Comparison of ENCODE assay signal across 1 cellular context in genomic region chr7:140223515-140224221, GRCh38.
TF ChIP-seq lines count a peak whose summit lies in the region.

No MANE protein-coding gene starts in this region.

TF ChIP-seq in K562, 482 proteins besides CTCF, POLR2A, EP300 and RAD21 (continued from another document and continues in another):
- TF ChIP-seq THAP7 (CRISPR knock-in tag; IDR thresholded peaks at IDR 0.05): no peak
- TF ChIP-seq HMG20A (CRISPR knock-in tag; conservative IDR thresholded peaks at IDR 0.05): no peak
- TF ChIP-seq NCOA1 (IDR thresholded peaks at IDR 0.05; ENCODE audit: low read depth): peak; percentile 62; the same call in 1 of the 2 replicates
- TF ChIP-seq ZNF830 (CRISPR knock-in tag; IDR thresholded peaks at IDR 0.05): no peak
- TF ChIP-seq RREB1 (CRISPR knock-in tag; IDR thresholded peaks at IDR 0.05): no peak
- TF ChIP-seq ELF4 (CRISPR knock-in tag; IDR thresholded peaks at IDR 0.05): 0 out of 2 replicates have a peak, but pooled peaks have one; percentile 21
- TF ChIP-seq JUNB (CRISPR knock-in tag; conservative IDR thresholded peaks at IDR 0.05): no peak
- TF ChIP-seq SRSF9 (IDR thresholded peaks at IDR 0.05; ENCODE audit: borderline replicate concordance, low read depth, low read length): no peak
- no peak for TF ChIP-seq NR0B1 (IDR thresholded peaks at IDR 0.05; ENCODE audit: partially characterized antibody)
- TF ChIP-seq ZKSCAN3 (CRISPR knock-in tag; IDR thresholded peaks at IDR 0.05): no peak
- no peak for TF ChIP-seq ZBTB49 (CRISPR knock-in tag; IDR thresholded peaks at IDR 0.05; ENCODE audit: borderline replicate concordance)
- no peak for TF ChIP-seq ZZZ3 (IDR thresholded peaks at IDR 0.05)
- TF ChIP-seq ZBTB9 (CRISPR knock-in tag; IDR thresholded peaks at IDR 0.05): no peak
- no peak for TF ChIP-seq ZNF431 (CRISPR knock-in tag; IDR thresholded peaks at IDR 0.05)
- TF ChIP-seq ARNT (IDR thresholded peaks at IDR 0.05): peak; percentile 30 to 49; a peak in 2 of 4 replicates
- TF ChIP-seq HSF4 (CRISPR knock-in tag; IDR thresholded peaks at IDR 0.05; ENCODE audit: borderline replicate concordance): no peak
- TF ChIP-seq HMGXB4 (CRISPR knock-in tag; IDR thresholded peaks at IDR 0.05): no peak
- TF ChIP-seq CXXC5 (CRISPR knock-in tag; IDR thresholded peaks at IDR 0.05): peak; percentile 50; the same call in 1 of the 2 replicates
- no peak for TF ChIP-seq CUX1 (CRISPR knock-in tag; IDR thresholded peaks at IDR 0.05)
- peak; percentile 58 for TF ChIP-seq RBBP5 (IDR thresholded peaks at IDR 0.05; ENCODE audit: borderline replicate concordance, insufficient read depth, low read length, poor library complexity, severe bottlenecking)
- TF ChIP-seq HDAC1 (IDR thresholded peaks at IDR 0.05): peak in 1 of 2 experiments; percentile 93; a peak in 2 of 4 replicates
- no peak for TF ChIP-seq ZNF764 (CRISPR knock-in tag; IDR thresholded peaks at IDR 0.05; ENCODE audit: low read depth)
- TF ChIP-seq MCM5 (IDR thresholded peaks at IDR 0.05; ENCODE audit: low read depth): no peak
- no peak for TF ChIP-seq ZNF695 (CRISPR knock-in tag; IDR thresholded peaks at IDR 0.05)
- TF ChIP-seq ZNF780A (CRISPR knock-in tag; IDR thresholded peaks at IDR 0.05): no peak
- TF ChIP-seq RFX1 (IDR thresholded peaks at IDR 0.05): no peak
- TF ChIP-seq CTBP1 (IDR thresholded peaks at IDR 0.05; ENCODE audit: borderline replicate concordance): peak; percentile 96
- no peak for TF ChIP-seq ZNF740 (CRISPR knock-in tag; IDR thresholded peaks at IDR 0.05)
- no peak for TF ChIP-seq ZNF740 (tag; IDR thresholded peaks at IDR 0.05)
- TF ChIP-seq TSC22D4 (tag; IDR thresholded peaks at IDR 0.05): no peak
- no peak for TF ChIP-seq ETV6 (IDR thresholded peaks at IDR 0.05; ENCODE audit: borderline replicate concordance in 1 of 2, low read depth in 2 of 2, low read length in 1 of 2)
- TF ChIP-seq ETV6 (CRISPR knock-in tag; IDR thresholded peaks at IDR 0.05; ENCODE audit: borderline replicate concordance): 0 out of 2 replicates have a peak, but pooled peaks have one; percentile 60
- TF ChIP-seq ZNF217 (CRISPR knock-in tag; IDR thresholded peaks at IDR 0.05): no peak
- TF ChIP-seq SIX5 (IDR thresholded peaks at IDR 0.05; ENCODE audit: borderline replicate concordance in 1 of 2, insufficient read depth in 1 of 2, low read depth in 1 of 2, low read length in 2 of 2): no peak
- no peak for TF ChIP-seq POU5F1 (IDR thresholded peaks at IDR 0.05; ENCODE audit: borderline replicate concordance, low read depth, low read length, partially characterized antibody)
- no peak for TF ChIP-seq ZFP30 (CRISPR knock-in tag; IDR thresholded peaks at IDR 0.05; ENCODE audit: borderline replicate concordance)
